ENCODE assay signal across 12 cellular contexts in the genomic region with DNA sequence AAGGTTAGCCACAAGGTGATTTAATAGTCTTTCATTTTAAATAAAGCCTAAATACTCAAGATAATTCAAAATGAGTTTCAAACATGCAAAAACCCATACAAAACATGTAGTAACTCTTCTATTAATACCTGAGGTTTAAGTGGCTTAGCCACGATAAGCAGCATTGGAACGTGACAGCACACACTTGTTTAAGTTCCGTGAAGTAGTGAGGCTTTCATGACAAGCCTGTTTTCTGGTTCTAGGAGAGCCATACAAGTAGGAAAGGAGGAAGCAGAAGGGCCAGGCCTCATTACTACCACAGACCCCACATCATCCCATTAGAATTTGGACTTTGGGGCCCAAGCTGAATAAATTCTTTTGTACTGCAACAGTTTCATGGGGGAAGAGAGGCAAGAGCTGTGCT. TPM values are rescaled to one million over a fixed set of nuclear protein-coding genes. Genes with fewer than 3 reads are reported as not detected.
DNase-seq lines count a peak whose midpoint lies in the region; ATAC-seq and TF ChIP-seq lines count a peak whose summit lies in the region.
"Had no signal": no experiment of that assay in that cellular context is flagged by ENCODE, and none has a peak within 500 bp of the region (broad histone marks: within the 10 kb centered on the region; RNA-seq: fewer than 3 reads in every experiment).

No MANE protein-coding gene starts in this region.

- H3K27me3 Mint-ChIP-seq in activated CD4-positive, alpha-beta memory T cell treated with anti-CD3 and anti-CD28 coated beads for 36 hours: no peaks in the 10 kb centered on the region

- no peaks in the 10 kb centered on the region for H3K9me3 ChIP-seq in lower lobe of right lung
- H3K9me3 ChIP-seq: testis had no signal

- H3K27ac Mint-ChIP-seq in activated CD4-positive, alpha-beta memory T cell treated with anti-CD3 and anti-CD28 coated beads for 36 hours: peak overlapping the region; percentile 25
- H3K27ac Mint-ChIP-seq: activated T-helper 1 cell treated with anti-CD3 and anti-CD28 coated beads, Interleukin-12 subunit alpha, Interleukin-12 subunit beta, Interleukin-2, Interleukin-4 antibody, amounts not matched to agents 30 ng/mL and 10 ng/mL and 1 ng/mL, durations not matched to agents 14 hours and 24 hours and 36 hours; endodermal cell had no signal

- H3K4me1 ChIP-seq in lower lobe of right lung: peaks cover 19% of the 10 kb centered on the region
- H3K4me1 ChIP-seq: testis had no signal

- peaks cover 31% of the 10 kb centered on the region for H3K4me1 Mint-ChIP-seq in activated CD4-positive, alpha-beta memory T cell treated with anti-CD3 and anti-CD28 coated beads for 36 hours (ENCODE audit: low read depth)
- H3K4me1 Mint-ChIP-seq: endodermal cell had no signal

- no peak overlapping the region for H3K4me3 Mint-ChIP-seq in activated CD4-positive, alpha-beta memory T cell treated with anti-CD3 and anti-CD28 coated beads for 36 hours
- H3K4me3 Mint-ChIP-seq: activated T-helper 1 cell treated with anti-CD3 and anti-CD28 coated beads, Interleukin-12 subunit alpha, Interleukin-12 subunit beta, Interleukin-2, Interleukin-4 antibody, amounts not matched to agents 30 ng/mL and 10 ng/mL and 1 ng/mL, durations not matched to agents 14 hours and 24 hours and 36 hours; endodermal cell had no signal

- H3K36me3 ChIP-seq in lower lobe of right lung: no peaks in the 10 kb centered on the region

- no peaks in the 10 kb centered on the region for H3K27me3 ChIP-seq in HL-60 (ENCODE audit: insufficient read depth, poor library complexity, severe bottlenecking)
- no peaks in the 10 kb centered on the region for H3K27me3 ChIP-seq in lower lobe of right lung (ENCODE audit: low read depth)
- H3K27me3 ChIP-seq: testis had no signal

- DNase-seq in NCI-H82 (lab: John Stamatoyannopoulos, UW): peak; percentile 59
- no peak for DNase-seq in NCI-H82 treated with DMSO at 0.1 percent for 48 hours (lab: John Stamatoyannopoulos, UW; ENCODE audit: unreplicated experiment)
- peak in 1 of 2 experiments; percentile 10 for DNase-seq in HL-60 (ENCODE audit: low read depth in 1 of 2, low spot score in 1 of 2)
- DNase-seq in activated CD4-positive, alpha-beta memory T cell treated with anti-CD3 and anti-CD28 coated beads for 36 hours: no peak
- no peak for DNase-seq in lower lobe of right lung
- DNase-seq in NCI-H187 treated with DMSO at 0.1 percent for 48 hours (lab: John Stamatoyannopoulos, UW): no peak
- DNase-seq: 8988T, endodermal cell, testis had no signal

- CTCF ChIA-PET in activated CD4-positive, alpha-beta memory T cell treated with anti-CD3 and anti-CD28 coated beads for 36 hours (lab: Charles Lee): no interaction called here

- POLR2A ChIA-PET in activated CD4-positive, alpha-beta memory T cell treated with anti-CD3 and anti-CD28 coated beads for 36 hours (lab: Charles Lee): no interaction called here

- ATAC-seq in lower lobe of right lung: peak; percentile 61 to 73
- ATAC-seq in GM19452 (IDR thresholded peaks at IDR 0.05; ENCODE audit: unreplicated experiment): no peak
- no peak for ATAC-seq in GM21390 (IDR thresholded peaks at IDR 0.05; ENCODE audit: unreplicated experiment)

- no peaks in the 10 kb centered on the region for H3K36me3 Mint-ChIP-seq in activated CD4-positive, alpha-beta memory T cell treated with anti-CD3 and anti-CD28 coated beads for 36 hours

- H3K4me3 ChIP-seq in HL-60 (replicated peaks; ENCODE audit: insufficient read depth, low read length): no peak overlapping the region
- no peak overlapping the region for H3K4me3 ChIP-seq in lower lobe of right lung
- H3K4me3 ChIP-seq: testis had no signal

- intact Hi-C loops in activated CD4-positive, alpha-beta memory T cell treated with anti-CD3 and anti-CD28 coated beads for 36 hours (cut with micrococcal nuclease): loop anchor here (5.0 kb wide), 2 partner anchors 50 to 60 kb away; no protein-coding TSS in a partner anchor
- intact Hi-C loops in lower lobe of right lung (cut with DNase I): no loop called here

- H3K27ac ChIP-seq in HL-60 (replicated peaks) (0 out of 2 replicates have a peak overlapping the region, but pooled peaks have one; percentile 12), lower lobe of right lung (no peak overlapping the region)
- H3K27ac ChIP-seq: testis had no signal

- no peaks in the 10 kb centered on the region for H3K9me3 Mint-ChIP-seq in activated CD4-positive, alpha-beta memory T cell treated with anti-CD3 and anti-CD28 coated beads for 36 hours
- H3K9me3 Mint-ChIP-seq: activated T-helper 1 cell treated with anti-CD3 and anti-CD28 coated beads, Interleukin-12 subunit alpha, Interleukin-12 subunit beta, Interleukin-2, Interleukin-4 antibody, amounts not matched to agents 30 ng/mL and 10 ng/mL and 1 ng/mL, durations not matched to agents 14 hours and 24 hours and 36 hours had no signal

- TF ChIP-seq CTCF in HL-60 (IDR thresholded peaks at IDR 0.05; ENCODE audit: insufficient read depth, low read length) (no peak), lower lobe of right lung (IDR thresholded peaks at IDR 0.05) (no peak)

RNA-seq across cellular contexts. Expression of a gene that starts 18.9 kb away (rescaled TPM):
- total RNA-seq in activated CD4-positive, alpha-beta memory T cell treated with anti-CD3 and anti-CD28 coated beads for 36 hours: 10 to 100 TPM; 53.2 to 54.6 TPM
- 79.5 TPM for total RNA-seq in lower lobe of right lung

RNA-seq across cellular contexts. Expression of a gene that starts 54.3 kb away (rescaled TPM):
- total RNA-seq in activated CD4-positive, alpha-beta memory T cell treated with anti-CD3 and anti-CD28 coated beads for 36 hours: not detected
- not detected for total RNA-seq in lower lobe of right lung
- total RNA-seq: activated T-helper 1 cell treated with anti-CD3 and anti-CD28 coated beads, Interleukin-12 subunit alpha, Interleukin-12 subunit beta, Interleukin-2, Interleukin-4 antibody, amounts not matched to agents 30 ng/mL and 10 ng/mL and 1 ng/mL, durations not matched to agents 14 hours and 24 hours and 36 hours had no signal

Comparison
In these comparisons a context has a peak if more than half of its experiments do, and no peak if none do; other contexts are left out.
1. ATAC-seq: peak in lower lobe of right lung (2 of 2); none in GM19452 (single experiment) and GM21390 (single experiment).